1 cellular context compared by ENCODE assay signal in the genomic region with DNA sequence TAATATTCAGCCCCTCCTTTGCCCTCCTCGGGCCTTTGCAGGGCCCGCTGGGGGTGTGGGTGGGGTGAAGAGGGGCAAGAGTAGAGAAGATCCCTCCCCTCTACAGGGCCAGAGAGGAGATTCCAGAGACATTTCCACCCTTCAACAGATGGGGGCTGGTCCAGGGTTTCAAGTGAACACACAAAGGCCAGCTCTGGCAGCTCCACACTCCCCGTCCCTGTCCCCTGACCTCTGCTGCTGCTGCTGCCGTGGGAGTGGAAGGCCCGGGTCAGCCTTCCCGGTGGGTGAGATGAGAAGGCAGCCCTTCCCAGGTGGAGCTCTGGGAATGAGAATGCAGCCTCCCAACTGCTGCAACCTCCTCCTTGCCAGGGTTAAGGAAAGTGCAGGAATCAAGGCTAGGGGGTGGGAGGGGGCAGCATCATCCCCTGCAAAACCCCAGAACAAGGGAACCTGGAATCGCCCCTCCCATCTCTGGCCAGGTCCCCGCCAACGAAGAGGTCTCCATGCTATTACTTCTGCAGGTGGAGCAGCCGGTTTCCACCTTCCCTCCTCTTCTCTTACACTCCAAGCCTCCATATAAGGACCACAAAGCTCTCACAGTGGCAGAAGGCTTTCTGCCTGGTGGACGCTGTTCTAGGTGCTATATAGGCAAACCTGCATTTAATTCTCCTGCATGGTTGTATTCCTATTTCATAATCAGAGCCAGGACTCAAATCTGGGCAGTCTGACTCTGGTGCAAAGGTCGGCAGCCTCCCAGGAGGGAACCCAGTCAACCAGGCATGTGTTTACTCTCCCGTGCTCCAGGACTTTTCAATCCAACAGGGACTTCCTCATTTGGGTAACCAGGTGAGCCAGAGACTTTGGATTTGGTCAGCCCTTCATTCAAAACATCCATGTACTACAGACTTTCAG.
TF ChIP-seq lines count a peak whose summit lies in the region.

No MANE protein-coding gene starts in this region.

TF ChIP-seq in SK-N-SH treated with all-trans-retinoic acid at 6 μM for 48 hours, 23 proteins besides CTCF, POLR2A, EP300 and RAD21 (continued from another document):
- TF ChIP-seq, protein P1, sequence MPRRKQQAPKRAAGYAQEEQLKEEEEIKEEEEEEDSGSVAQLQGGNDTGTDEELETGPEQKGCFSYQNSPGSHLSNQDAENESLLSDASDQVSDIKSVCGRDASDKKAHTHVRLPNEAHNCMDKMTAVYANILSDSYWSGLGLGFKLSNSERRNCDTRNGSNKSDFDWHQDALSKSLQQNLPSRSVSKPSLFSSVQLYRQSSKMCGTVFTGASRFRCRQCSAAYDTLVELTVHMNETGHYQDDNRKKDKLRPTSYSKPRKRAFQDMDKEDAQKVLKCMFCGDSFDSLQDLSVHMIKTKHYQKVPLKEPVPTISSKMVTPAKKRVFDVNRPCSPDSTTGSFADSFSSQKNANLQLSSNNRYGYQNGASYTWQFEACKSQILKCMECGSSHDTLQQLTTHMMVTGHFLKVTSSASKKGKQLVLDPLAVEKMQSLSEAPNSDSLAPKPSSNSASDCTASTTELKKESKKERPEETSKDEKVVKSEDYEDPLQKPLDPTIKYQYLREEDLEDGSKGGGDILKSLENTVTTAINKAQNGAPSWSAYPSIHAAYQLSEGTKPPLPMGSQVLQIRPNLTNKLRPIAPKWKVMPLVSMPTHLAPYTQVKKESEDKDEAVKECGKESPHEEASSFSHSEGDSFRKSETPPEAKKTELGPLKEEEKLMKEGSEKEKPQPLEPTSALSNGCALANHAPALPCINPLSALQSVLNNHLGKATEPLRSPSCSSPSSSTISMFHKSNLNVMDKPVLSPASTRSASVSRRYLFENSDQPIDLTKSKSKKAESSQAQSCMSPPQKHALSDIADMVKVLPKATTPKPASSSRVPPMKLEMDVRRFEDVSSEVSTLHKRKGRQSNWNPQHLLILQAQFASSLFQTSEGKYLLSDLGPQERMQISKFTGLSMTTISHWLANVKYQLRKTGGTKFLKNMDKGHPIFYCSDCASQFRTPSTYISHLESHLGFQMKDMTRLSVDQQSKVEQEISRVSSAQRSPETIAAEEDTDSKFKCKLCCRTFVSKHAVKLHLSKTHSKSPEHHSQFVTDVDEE (CRISPR knock-in tag; IDR thresholded peaks at IDR 0.05) = no peak
